1 cellular context compared by ENCODE assay signal in genomic region chr1:78633209-78633608, GRCh38.
A peak's percentile ranks its signal among the peaks of the same experiment; 100 is the strongest.
TF ChIP-seq lines count a peak whose summit lies in the region.

No MANE protein-coding gene starts in this region.

TF ChIP-seq in GM12878, 131 proteins besides CTCF, POLR2A, EP300 and RAD21 (continued from another document):
- TF ChIP-seq ZBTB33 (IDR thresholded peaks at IDR 0.05): no peak
- peak; percentile 34; the same call in 1 of the 2 replicates for TF ChIP-seq PAX5 (IDR thresholded peaks at IDR 0.05; ENCODE audit: borderline replicate concordance, low read depth, low read length)
- peak; percentile 94 for TF ChIP-seq POLR2AphosphoS5 (IDR thresholded peaks at IDR 0.05; ENCODE audit: low read length)
- TF ChIP-seq PAX8 (IDR thresholded peaks at IDR 0.05): no peak
- TF ChIP-seq IRF3 (IDR thresholded peaks at IDR 0.05): no peak
- no peak for TF ChIP-seq STAT3 (IDR thresholded peaks at IDR 0.05; ENCODE audit: low read depth, low read length)
- no peak for TF ChIP-seq RBBP5 (conservative IDR thresholded peaks at IDR 0.05)
